Comparison of ENCODE assay signal across 27 cellular contexts in the genomic region with DNA sequence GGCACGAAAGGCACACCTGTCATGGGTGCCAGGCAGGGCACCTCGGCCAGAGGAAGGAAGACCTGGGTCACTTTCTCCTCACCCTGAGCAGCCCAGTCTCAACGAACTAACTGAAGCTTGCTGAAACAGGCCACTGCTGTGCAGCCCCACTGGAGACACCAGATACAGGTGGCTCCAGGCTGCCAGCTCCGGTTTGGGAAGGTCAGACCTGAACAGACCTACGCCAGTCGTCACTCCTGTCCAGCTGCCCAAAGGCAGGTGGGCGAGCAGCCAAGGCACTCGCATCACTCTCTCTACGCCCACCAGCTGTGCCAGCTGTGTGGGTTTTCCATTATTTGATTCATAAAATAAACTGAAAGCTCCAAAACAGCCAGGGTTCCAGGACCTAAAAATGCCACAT.
DNase-seq lines count a peak whose midpoint lies in the region; ATAC-seq and TF ChIP-seq lines count a peak whose summit lies in the region.
"Had no signal": no experiment of that assay in that cellular context is flagged by ENCODE, and none has a peak within 500 bp of the region (broad histone marks: within the 10 kb centered on the region; RNA-seq: fewer than 3 reads in every experiment).

No MANE protein-coding gene starts in this region.

- CTCF ChIA-PET in HEK293 (lab: Yijun Ruan, JAX) (interaction anchor here (0.5 kb wide), 1 partner anchor 51 kb away, joined by 3 read pairs; no protein-coding TSS in a partner anchor), T-cell (lab: Charles Lee) (no interaction called here)

- H3K27me3 Mint-ChIP-seq in T-cell = no peaks in the 10 kb centered on the region
- H3K27me3 Mint-ChIP-seq: activated naive CD4-positive, alpha-beta T cell treated with anti-CD3 and anti-CD28 coated beads, Interleukin-2, amount 50 U/mL, for 24 hours; naive thymus-derived CD4-positive, alpha-beta T cell had no signal

- ATAC-seq in left lobe of liver (peak; percentile 11), T-cell (replicated peaks in 1 of 4) (no peak), HG03378 (IDR thresholded peaks at IDR 0.05; ENCODE audit: unreplicated experiment) (no peak)
- ATAC-seq: CD8-positive, alpha-beta T cell; GM23338; HepG2; naive thymus-derived CD4-positive, alpha-beta T cell had no signal

- peaks cover 0 to 28% of the 10 kb centered on the region in 2 experiments; a peak in 1 of 3 replicates for H3K36me3 ChIP-seq in HEK293 (ENCODE audit: control insufficient read depth in 2 of 2, insufficient read depth in 1 of 2, low read length in 2 of 2)

- no peak overlapping the region for H3K4me3 ChIP-seq in HEK293 (ENCODE audit: low read depth, low read length)
- H3K4me3 ChIP-seq: dorsolateral prefrontal cortex, GM23338, spleen had no signal

- peaks cover 3 to 12% (median 4%) of the 10 kb centered on the region in 3 donors for H3K4me1 Mint-ChIP-seq in T-cell

- H3K27ac Mint-ChIP-seq in T-cell = no peak overlapping the region
- H3K27ac Mint-ChIP-seq: activated naive CD4-positive, alpha-beta T cell treated with anti-CD3 and anti-CD28 coated beads, Interleukin-2, amount 50 U/mL, for 24 hours; CD8-positive, alpha-beta T cell; naive thymus-derived CD4-positive, alpha-beta T cell had no signal

- no peak for TF ChIP-seq CTCF in HEK293 (tag by site-specific recombination; IDR thresholded peaks at IDR 0.05)

- H3K9me3 ChIP-seq in HEK293 (ENCODE audit: control insufficient read depth, insufficient read depth, low read depth, low read length) = no peaks in the 10 kb centered on the region
- H3K9me3 ChIP-seq: spleen had no signal

- H3K9me3 Mint-ChIP-seq in T-cell = no peaks in the 10 kb centered on the region
- H3K9me3 Mint-ChIP-seq: activated naive CD4-positive, alpha-beta T cell treated with anti-CD3 and anti-CD28 coated beads, Interleukin-2, amount 50 U/mL, for 24 hours; CD8-positive, alpha-beta T cell; GM23338; naive thymus-derived CD4-positive, alpha-beta T cell had no signal

- POLR2A ChIA-PET in HEK293 (lab: Yijun Ruan, JAX) = interaction anchor here (0.5 kb wide), 1 partner anchor 324 kb away, joined by 3 read pairs; no protein-coding TSS in a partner anchor
- POLR2A ChIA-PET in T-cell (lab: Charles Lee) = no interaction called here

- peaks cover 13% of the 10 kb centered on the region for H3K36me3 Mint-ChIP-seq in T-cell
- H3K36me3 Mint-ChIP-seq: activated naive CD4-positive, alpha-beta T cell treated with anti-CD3 and anti-CD28 coated beads, Interleukin-2, amount 50 U/mL, for 24 hours had no signal

- DNase-seq in DMS 273 (lab: John Stamatoyannopoulos, UW; ENCODE audit: unreplicated experiment) (peak; percentile 54), DMS 273 treated with DMSO at 0.1 percent for 48 hours (lab: John Stamatoyannopoulos, UW) (no peak), NCI-H774 (lab: John Stamatoyannopoulos, UW) (peak; percentile 6), left lobe of liver (ENCODE audit: low spot score) (no peak), T-cell (no peak), ecto neural progenitor cell (ENCODE audit: low spot score) (no peak)
- DNase-seq: activated CD4-positive, CD25-positive, alpha-beta regulatory T cell treated with anti-CD3 and anti-CD28 coated beads, Interleukin-2, amount 50 U/mL, for 72 hours; activated T-cell treated with anti-CD3 and anti-CD28 coated beads, Interleukin-2, amount 50 U/mL, for 48 hours; CD8-positive, alpha-beta T cell; central memory CD4-positive, alpha-beta T cell; naive thymus-derived CD4-positive, alpha-beta T cell; NCI-H1694; NCI-H526; OCI-M1; SIG-M5; spleen; stimulated activated CD4-positive, alpha-beta T cell treated with anti-CD3 and anti-CD28 coated beads, Interleukin-4, amount 100 ng/mL, for 1 hour; stimulated activated naive CD4-positive, alpha-beta T cell treated with Interleukin-2 at 50 U/mL for 16 hours; T-helper 1 cell had no signal

- no peak overlapping the region for H3K27ac ChIP-seq in HEK293 (ENCODE audit: extremely low read depth, low read depth, low read length)
- H3K27ac ChIP-seq: 22Rv1, HL-60, spleen had no signal

- no peak overlapping the region for H3K4me3 Mint-ChIP-seq in T-cell
- H3K4me3 Mint-ChIP-seq: activated naive CD4-positive, alpha-beta T cell treated with anti-CD3 and anti-CD28 coated beads, Interleukin-2, amount 50 U/mL, for 24 hours; CD8-positive, alpha-beta T cell; GM23338; naive thymus-derived CD4-positive, alpha-beta T cell had no signal

- H3K4me1 ChIP-seq in HEK293 (ENCODE audit: control insufficient read depth, insufficient read depth, low read length) = no peaks in the 10 kb centered on the region

TF ChIP-seq in HEK293, 187 proteins besides CTCF, POLR2A, EP300 and RAD21:
- TF ChIP-seq BCL11B (tag by site-specific recombination; IDR thresholded peaks at IDR 0.05; ENCODE audit: low read depth) = no peak
- TF ChIP-seq EGR2 (tag by site-specific recombination; IDR thresholded peaks at IDR 0.05; ENCODE audit: low read depth) = 0 out of 2 replicates have a peak, but pooled peaks have one; percentile 37
- TF ChIP-seq ZFHX2 (tag by site-specific recombination; conservative IDR thresholded peaks at IDR 0.05) = peak; percentile 40; the same call in 1 of the 2 replicates

Comparison
In these comparisons a context has a peak if more than half of its experiments do, and no peak if none do; other contexts are left out.
1. DNase-seq: peak in DMS 273 (single experiment) and NCI-H774 (single experiment); none in DMS 273 treated with DMSO at 0.1 percent for 48 hours (single experiment), left lobe of liver (single experiment), T-cell (0 of 34) and ecto neural progenitor cell (single experiment).